ENCODE assay signal across 1 cellular context in genomic region chr13:110714798-110715394, GRCh38.
TF ChIP-seq lines count a peak whose summit lies in the region.

No MANE protein-coding gene starts in this region.

TF ChIP-seq in H1, 55 proteins besides CTCF, POLR2A, EP300 and RAD21 (continued from another document):
- TF ChIP-seq, protein P1, sequence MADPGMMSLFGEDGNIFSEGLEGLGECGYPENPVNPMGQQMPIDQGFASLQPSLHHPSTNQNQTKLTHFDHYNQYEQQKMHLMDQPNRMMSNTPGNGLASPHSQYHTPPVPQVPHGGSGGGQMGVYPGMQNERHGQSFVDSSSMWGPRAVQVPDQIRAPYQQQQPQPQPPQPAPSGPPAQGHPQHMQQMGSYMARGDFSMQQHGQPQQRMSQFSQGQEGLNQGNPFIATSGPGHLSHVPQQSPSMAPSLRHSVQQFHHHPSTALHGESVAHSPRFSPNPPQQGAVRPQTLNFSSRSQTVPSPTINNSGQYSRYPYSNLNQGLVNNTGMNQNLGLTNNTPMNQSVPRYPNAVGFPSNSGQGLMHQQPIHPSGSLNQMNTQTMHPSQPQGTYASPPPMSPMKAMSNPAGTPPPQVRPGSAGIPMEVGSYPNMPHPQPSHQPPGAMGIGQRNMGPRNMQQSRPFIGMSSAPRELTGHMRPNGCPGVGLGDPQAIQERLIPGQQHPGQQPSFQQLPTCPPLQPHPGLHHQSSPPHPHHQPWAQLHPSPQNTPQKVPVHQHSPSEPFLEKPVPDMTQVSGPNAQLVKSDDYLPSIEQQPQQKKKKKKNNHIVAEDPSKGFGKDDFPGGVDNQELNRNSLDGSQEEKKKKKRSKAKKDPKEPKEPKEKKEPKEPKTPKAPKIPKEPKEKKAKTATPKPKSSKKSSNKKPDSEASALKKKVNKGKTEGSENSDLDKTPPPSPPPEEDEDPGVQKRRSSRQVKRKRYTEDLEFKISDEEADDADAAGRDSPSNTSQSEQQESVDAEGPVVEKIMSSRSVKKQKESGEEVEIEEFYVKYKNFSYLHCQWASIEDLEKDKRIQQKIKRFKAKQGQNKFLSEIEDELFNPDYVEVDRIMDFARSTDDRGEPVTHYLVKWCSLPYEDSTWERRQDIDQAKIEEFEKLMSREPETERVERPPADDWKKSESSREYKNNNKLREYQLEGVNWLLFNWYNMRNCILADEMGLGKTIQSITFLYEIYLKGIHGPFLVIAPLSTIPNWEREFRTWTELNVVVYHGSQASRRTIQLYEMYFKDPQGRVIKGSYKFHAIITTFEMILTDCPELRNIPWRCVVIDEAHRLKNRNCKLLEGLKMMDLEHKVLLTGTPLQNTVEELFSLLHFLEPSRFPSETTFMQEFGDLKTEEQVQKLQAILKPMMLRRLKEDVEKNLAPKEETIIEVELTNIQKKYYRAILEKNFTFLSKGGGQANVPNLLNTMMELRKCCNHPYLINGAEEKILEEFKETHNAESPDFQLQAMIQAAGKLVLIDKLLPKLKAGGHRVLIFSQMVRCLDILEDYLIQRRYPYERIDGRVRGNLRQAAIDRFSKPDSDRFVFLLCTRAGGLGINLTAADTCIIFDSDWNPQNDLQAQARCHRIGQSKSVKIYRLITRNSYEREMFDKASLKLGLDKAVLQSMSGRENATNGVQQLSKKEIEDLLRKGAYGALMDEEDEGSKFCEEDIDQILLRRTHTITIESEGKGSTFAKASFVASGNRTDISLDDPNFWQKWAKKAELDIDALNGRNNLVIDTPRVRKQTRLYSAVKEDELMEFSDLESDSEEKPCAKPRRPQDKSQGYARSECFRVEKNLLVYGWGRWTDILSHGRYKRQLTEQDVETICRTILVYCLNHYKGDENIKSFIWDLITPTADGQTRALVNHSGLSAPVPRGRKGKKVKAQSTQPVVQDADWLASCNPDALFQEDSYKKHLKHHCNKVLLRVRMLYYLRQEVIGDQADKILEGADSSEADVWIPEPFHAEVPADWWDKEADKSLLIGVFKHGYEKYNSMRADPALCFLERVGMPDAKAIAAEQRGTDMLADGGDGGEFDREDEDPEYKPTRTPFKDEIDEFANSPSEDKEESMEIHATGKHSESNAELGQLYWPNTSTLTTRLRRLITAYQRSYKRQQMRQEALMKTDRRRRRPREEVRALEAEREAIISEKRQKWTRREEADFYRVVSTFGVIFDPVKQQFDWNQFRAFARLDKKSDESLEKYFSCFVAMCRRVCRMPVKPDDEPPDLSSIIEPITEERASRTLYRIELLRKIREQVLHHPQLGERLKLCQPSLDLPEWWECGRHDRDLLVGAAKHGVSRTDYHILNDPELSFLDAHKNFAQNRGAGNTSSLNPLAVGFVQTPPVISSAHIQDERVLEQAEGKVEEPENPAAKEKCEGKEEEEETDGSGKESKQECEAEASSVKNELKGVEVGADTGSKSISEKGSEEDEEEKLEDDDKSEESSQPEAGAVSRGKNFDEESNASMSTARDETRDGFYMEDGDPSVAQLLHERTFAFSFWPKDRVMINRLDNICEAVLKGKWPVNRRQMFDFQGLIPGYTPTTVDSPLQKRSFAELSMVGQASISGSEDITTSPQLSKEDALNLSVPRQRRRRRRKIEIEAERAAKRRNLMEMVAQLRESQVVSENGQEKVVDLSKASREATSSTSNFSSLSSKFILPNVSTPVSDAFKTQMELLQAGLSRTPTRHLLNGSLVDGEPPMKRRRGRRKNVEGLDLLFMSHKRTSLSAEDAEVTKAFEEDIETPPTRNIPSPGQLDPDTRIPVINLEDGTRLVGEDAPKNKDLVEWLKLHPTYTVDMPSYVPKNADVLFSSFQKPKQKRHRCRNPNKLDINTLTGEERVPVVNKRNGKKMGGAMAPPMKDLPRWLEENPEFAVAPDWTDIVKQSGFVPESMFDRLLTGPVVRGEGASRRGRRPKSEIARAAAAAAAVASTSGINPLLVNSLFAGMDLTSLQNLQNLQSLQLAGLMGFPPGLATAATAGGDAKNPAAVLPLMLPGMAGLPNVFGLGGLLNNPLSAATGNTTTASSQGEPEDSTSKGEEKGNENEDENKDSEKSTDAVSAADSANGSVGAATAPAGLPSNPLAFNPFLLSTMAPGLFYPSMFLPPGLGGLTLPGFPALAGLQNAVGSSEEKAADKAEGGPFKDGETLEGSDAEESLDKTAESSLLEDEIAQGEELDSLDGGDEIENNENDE (IDR thresholded peaks at IDR 0.05; ENCODE audit: insufficient replicate concordance, low read length) = no peak
- TF ChIP-seq RXRA (IDR thresholded peaks at IDR 0.05; ENCODE audit: insufficient read depth, low read depth, low read length) (no peak), EZH2 (IDR thresholded peaks at IDR 0.05; ENCODE audit: low read depth, low read length, severe bottlenecking) (no peak), RFX5 (IDR thresholded peaks at IDR 0.05; ENCODE audit: borderline replicate concordance, low read depth, low read length) (no peak), CREB1 (IDR thresholded peaks at IDR 0.05) (no peak; the same call in 1 of the 2 replicates), NRF1 (IDR thresholded peaks at IDR 0.05; ENCODE audit: low read depth, low read length) (0 out of 2 replicates have a peak, but pooled peaks have one; percentile 3), TEAD4 (IDR thresholded peaks at IDR 0.05; ENCODE audit: low read depth, low read length) (no peak), SIRT6 (IDR thresholded peaks at IDR 0.05; ENCODE audit: low read length) (no peak), CHD1 (IDR thresholded peaks at IDR 0.05; ENCODE audit: low read depth, low read length) (no peak), NANOG (IDR thresholded peaks at IDR 0.05; ENCODE audit: insufficient read depth, low read depth, low read length, poor library complexity, severe bottlenecking) (no peak), POLR2AphosphoS5 (IDR thresholded peaks at IDR 0.05; ENCODE audit: low read depth, low read length) (peak; percentile 98), SRF (IDR thresholded peaks at IDR 0.05; ENCODE audit: low read depth, low read length) (no peak), CEBPB (IDR thresholded peaks at IDR 0.05; ENCODE audit: low read depth, low read length) (no peak), CHD2 (IDR thresholded peaks at IDR 0.05; ENCODE audit: low read length) (no peak; the same call in 1 of the 2 replicates), SP2 (IDR thresholded peaks at IDR 0.05; ENCODE audit: low read length) (no peak), TCF12 (IDR thresholded peaks at IDR 0.05; ENCODE audit: low read depth, low read length) (no peak), SP4 (IDR thresholded peaks at IDR 0.05; ENCODE audit: low read length) (no peak), SIX5 (IDR thresholded peaks at IDR 0.05; ENCODE audit: low read depth, low read length) (no peak), POU5F1 (IDR thresholded peaks at IDR 0.05; ENCODE audit: low read depth, low read length) (no peak), YY1 (IDR thresholded peaks at IDR 0.05; ENCODE audit: low read depth, low read length) (no peak), CBX8 (IDR thresholded peaks at IDR 0.05; ENCODE audit: borderline replicate concordance, low read depth, low read length) (no peak), PHF8 (conservative IDR thresholded peaks at IDR 0.05; ENCODE audit: low read depth, low read length) (peak; percentile 89), KDM5A (IDR thresholded peaks at IDR 0.05; ENCODE audit: low read length) (no peak), BCL11A (IDR thresholded peaks at IDR 0.05; ENCODE audit: low read depth in 2 of 2, low read length in 2 of 2) (no peak), MAFK (IDR thresholded peaks at IDR 0.05; ENCODE audit: low read depth, low read length) (no peak), KDM4A (IDR thresholded peaks at IDR 0.05; ENCODE audit: low read depth, low read length, severe bottlenecking) (peak; percentile 32), GTF2F1 (IDR thresholded peaks at IDR 0.05; ENCODE audit: borderline replicate concordance, low read depth, low read length) (peak; percentile 88), RBBP5 (IDR thresholded peaks at IDR 0.05; ENCODE audit: borderline replicate concordance, low read depth, low read length) (peak; percentile 54; the same call in 1 of the 2 replicates), CBX5 (IDR thresholded peaks at IDR 0.05; ENCODE audit: low read depth, low read length) (no peak), SIN3A (conservative IDR thresholded peaks at IDR 0.05 in 1 of 2, IDR thresholded peaks at IDR 0.05 in 1 of 2; ENCODE audit: low read depth in 1 of 2, low read length in 2 of 2) (peak in 1 of 2 experiments; percentile 83; a peak in 1 of 4 replicates), SAP30 (IDR thresholded peaks at IDR 0.05; ENCODE audit: insufficient read depth, insufficient replicate concordance, low read length) (peak; percentile 39), JUN (IDR thresholded peaks at IDR 0.05; ENCODE audit: low read depth, low read length) (no peak), ATF2 (IDR thresholded peaks at IDR 0.05; ENCODE audit: low read length) (no peak), TBP (IDR thresholded peaks at IDR 0.05; ENCODE audit: low read depth, low read length) (peak; percentile 97), ZNF274 (IDR thresholded peaks at IDR 0.05; ENCODE audit: borderline replicate concordance, extremely low read depth, low read length) (no peak), BRCA1 (IDR thresholded peaks at IDR 0.05; ENCODE audit: low read depth, low read length) (no peak), SUZ12 (IDR thresholded peaks at IDR 0.05; ENCODE audit: low read length) (no peak), HDAC6 (IDR thresholded peaks at IDR 0.05; ENCODE audit: low read depth, low read length) (no peak), GABPA (IDR thresholded peaks at IDR 0.05; ENCODE audit: borderline replicate concordance, insufficient read depth, low read length) (no peak), FOSL1 (IDR thresholded peaks at IDR 0.05; ENCODE audit: insufficient read depth, low read depth, low read length) (no peak), HDAC2 (IDR thresholded peaks at IDR 0.05; ENCODE audit: borderline replicate concordance in 1 of 2, low read depth in 2 of 2, low read length in 2 of 2) (peak in 1 of 2 experiments; percentile 18; a peak in 1 of 4 replicates), KDM1A (IDR thresholded peaks at IDR 0.05; ENCODE audit: borderline replicate concordance, low read length) (no peak), SP1 (IDR thresholded peaks at IDR 0.05; ENCODE audit: low read depth, low read length) (no peak), CTBP2 (IDR thresholded peaks at IDR 0.05; ENCODE audit: borderline replicate concordance, insufficient read depth, insufficient read length, low read length) (no peak)
- TF ChIP-seq, protein P2, sequence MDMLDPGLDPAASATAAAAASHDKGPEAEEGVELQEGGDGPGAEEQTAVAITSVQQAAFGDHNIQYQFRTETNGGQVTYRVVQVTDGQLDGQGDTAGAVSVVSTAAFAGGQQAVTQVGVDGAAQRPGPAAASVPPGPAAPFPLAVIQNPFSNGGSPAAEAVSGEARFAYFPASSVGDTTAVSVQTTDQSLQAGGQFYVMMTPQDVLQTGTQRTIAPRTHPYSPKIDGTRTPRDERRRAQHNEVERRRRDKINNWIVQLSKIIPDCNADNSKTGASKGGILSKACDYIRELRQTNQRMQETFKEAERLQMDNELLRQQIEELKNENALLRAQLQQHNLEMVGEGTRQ (IDR thresholded peaks at IDR 0.05; ENCODE audit: low read length) = no peak
- TF ChIP-seq, protein P3, sequence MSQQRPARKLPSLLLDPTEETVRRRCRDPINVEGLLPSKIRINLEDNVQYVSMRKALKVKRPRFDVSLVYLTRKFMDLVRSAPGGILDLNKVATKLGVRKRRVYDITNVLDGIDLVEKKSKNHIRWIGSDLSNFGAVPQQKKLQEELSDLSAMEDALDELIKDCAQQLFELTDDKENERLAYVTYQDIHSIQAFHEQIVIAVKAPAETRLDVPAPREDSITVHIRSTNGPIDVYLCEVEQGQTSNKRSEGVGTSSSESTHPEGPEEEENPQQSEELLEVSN (IDR thresholded peaks at IDR 0.05) = no peak
- TF ChIP-seq, protein P4, sequence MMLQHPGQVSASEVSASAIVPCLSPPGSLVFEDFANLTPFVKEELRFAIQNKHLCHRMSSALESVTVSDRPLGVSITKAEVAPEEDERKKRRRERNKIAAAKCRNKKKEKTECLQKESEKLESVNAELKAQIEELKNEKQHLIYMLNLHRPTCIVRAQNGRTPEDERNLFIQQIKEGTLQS (IDR thresholded peaks at IDR 0.05; ENCODE audit: insufficient read depth, low read depth, low read length) = no peak
